Comparison of ENCODE assay signal across 1 cellular context in genomic region chr4:95546236-95546635, GRCh38.
TF ChIP-seq lines count a peak whose summit lies in the region.

No MANE protein-coding gene starts in this region.

TF ChIP-seq in H1, 55 proteins besides CTCF, POLR2A, EP300 and RAD21 (continued from another document):
- TF ChIP-seq EZH2 (IDR thresholded peaks at IDR 0.05; ENCODE audit: low read depth, low read length, severe bottlenecking) = no peak
